8 cellular contexts compared by ENCODE assay signal in genomic region chr1:9909222-9910046, GRCh38. TPM values are rescaled to one million over a fixed set of nuclear protein-coding genes. Genes with fewer than 3 reads are reported as not detected.
DNase-seq lines count a peak whose midpoint lies in the region; ATAC-seq, FAIRE-seq and TF ChIP-seq lines count a peak whose summit lies in the region.

No MANE protein-coding gene starts in this region.

- peak overlapping the region; percentile 79 for H3K4me3 ChIP-seq in HEK293 (ENCODE audit: low read depth, low read length)
- peak overlapping the region; percentile 63 for H3K4me3 ChIP-seq in PC-9
- H3K4me3 ChIP-seq in astrocyte (ENCODE audit: insufficient read depth, low read depth, low read length), result peak overlapping the region; percentile 71
- peak overlapping the region; percentile 83 to 93 (median 86) for H3K4me3 ChIP-seq in keratinocyte (ENCODE audit: control insufficient read depth in 2 of 3, extremely low read depth in 1 of 3, insufficient read depth in 2 of 3, low read depth in 1 of 3, low read length in 3 of 3)

- no peaks in the 10 kb centered on the region for H3K9me3 Mint-ChIP-seq in astrocyte (ENCODE audit: unreplicated experiment)

- H2AFZ ChIP-seq in PC-9 (peak overlapping the region; percentile 85), astrocyte (ENCODE audit: low read depth, low read length) (peak overlapping the region; percentile 24), keratinocyte (ENCODE audit: control insufficient read depth, low read length) (no peak overlapping the region)

- intact Hi-C loops in PC-9 (cut with micrococcal nuclease; ENCODE audit: unreplicated experiment), result loop anchor here (1.0 to 10.0 kb wide), 3 partner anchors 16 to 145 kb away; no protein-coding TSS in a partner anchor

- H3K27me3 Mint-ChIP-seq in astrocyte (ENCODE audit: low read depth, unreplicated experiment), result no peaks in the 10 kb centered on the region

- DNase-seq in COLO668 (lab: John Stamatoyannopoulos, UW; ENCODE audit: unreplicated experiment) (peak; percentile 64), PC-9 (peak in 1 of 2 experiments; percentile 30), astrocyte (ENCODE audit: low read depth) (no peak), keratinocyte (ENCODE audit: low read depth, low spot score) (no peak), GOT3 (lab: John Stamatoyannopoulos, UW) (no peak)
- peak; percentile 32 to 37 for DNase-seq in stimulated activated CD4-positive, alpha-beta T cell treated with anti-CD3 and anti-CD28 coated beads, Interleukin-2, amount 100 ng/mL, for 48 hours

- POLR2A ChIA-PET in HEK293 (lab: Yijun Ruan, JAX), result interaction anchor here (0.6 to 1.4 kb wide), 3 partner anchors 19 to 1032 kb away, joined by 3 to 8 read pairs (median 7); partner anchors contain the start of genes LZIC and NMNAT1
- POLR2A ChIA-PET in PC-9 (lab: Charles Lee; ENCODE audit: unreplicated experiment), result interaction anchor here (0.5 kb wide), 1 partner anchor 10 kb away, joined by 3 read pairs; no protein-coding TSS in a partner anchor

- no peaks in the 10 kb centered on the region for H3K9me2 ChIP-seq in PC-9 (ENCODE audit: insufficient read depth)

- H3K36me3 ChIP-seq in HEK293 (ENCODE audit: control insufficient read depth in 2 of 2, insufficient read depth in 1 of 2, low read length in 2 of 2), result no peaks in the 10 kb centered on the region
- no peaks in the 10 kb centered on the region for H3K36me3 ChIP-seq in PC-9 (ENCODE audit: low read depth)
- no peaks in the 10 kb centered on the region for H3K36me3 ChIP-seq in astrocyte (ENCODE audit: insufficient read depth, low read length)
- no peaks in the 10 kb centered on the region for H3K36me3 ChIP-seq in keratinocyte (ENCODE audit: control insufficient read depth in 2 of 2, extremely low read depth in 1 of 2, insufficient read depth in 2 of 2, low read length in 2 of 2)

- dilution Hi-C loops in keratinocyte (cut with MboI; ENCODE audit: extremely low pct_ligation_motif_present, low sequenced_read_pairs), result no loop called here

- peak overlapping the region; percentile 82 for H3K9ac ChIP-seq in astrocyte (ENCODE audit: low read length)
- peak overlapping the region; percentile 78 for H3K9ac ChIP-seq in keratinocyte (ENCODE audit: control insufficient read depth, extremely low read depth, insufficient read depth, low read length)

- no peaks in the 10 kb centered on the region for H3K9me1 ChIP-seq in keratinocyte (ENCODE audit: control insufficient read depth, extremely low read depth, insufficient read depth, low read length)

- peak overlapping the region; percentile 93 for H3K4me3 Mint-ChIP-seq in astrocyte (ENCODE audit: unreplicated experiment)

- peaks cover 7% of the 10 kb centered on the region; the same call in 1 of the 2 replicates for H3K4me1 ChIP-seq in HEK293 (ENCODE audit: control insufficient read depth, insufficient read depth, low read length)
- peaks cover 12% of the 10 kb centered on the region for H3K4me1 ChIP-seq in PC-9 (replicated peaks; ENCODE audit: insufficient read depth)
- peaks cover 15% of the 10 kb centered on the region for H3K4me1 ChIP-seq in astrocyte (ENCODE audit: insufficient read depth, low read length)
- H3K4me1 ChIP-seq in keratinocyte (ENCODE audit: control insufficient read depth, extremely low read depth, insufficient read depth, low read length), result peaks cover 45% of the 10 kb centered on the region

- BruUV-seq in PC-9 (replicated peaks; lab: Mats Ljungman, UMichigan), result TSS peak; percentile 60

- no peaks in the 10 kb centered on the region for H3F3A ChIP-seq in PC-9 (ENCODE audit: insufficient read depth, low read depth)

- ATAC-seq in GM19452 (IDR thresholded peaks at IDR 0.05; ENCODE audit: unreplicated experiment), result no peak

- FAIRE-seq in astrocyte (lab: Jason Lieb, UNC), result no peak
- no peak for FAIRE-seq in keratinocyte (lab: Jason Lieb, UNC)

- H3K9me3 ChIP-seq in HEK293 (ENCODE audit: control insufficient read depth, insufficient read depth, low read depth, low read length) (no peaks in the 10 kb centered on the region), PC-9 (ENCODE audit: insufficient read depth, low read depth) (no peaks in the 10 kb centered on the region), astrocyte (ENCODE audit: insufficient read depth, low read depth, low read length) (no peaks in the 10 kb centered on the region), keratinocyte (ENCODE audit: control insufficient read depth, low read depth, low read length) (no peaks in the 10 kb centered on the region)

- H3K4me2 ChIP-seq in PC-9 (peak overlapping the region; percentile 78), astrocyte (ENCODE audit: low read length) (peak overlapping the region; percentile 91), keratinocyte (ENCODE audit: control insufficient read depth, extremely low read depth, insufficient read depth, low read depth, low read length) (peak overlapping the region; percentile 98)

- peaks cover 18% of the 10 kb centered on the region for H3K79me2 ChIP-seq in PC-9 (ENCODE audit: low read depth)
- peaks cover 9% of the 10 kb centered on the region for H3K79me2 ChIP-seq in astrocyte (ENCODE audit: insufficient read depth, low read length)
- peaks cover 35% of the 10 kb centered on the region for H3K79me2 ChIP-seq in keratinocyte (ENCODE audit: control insufficient read depth, insufficient read depth, low read length)

- H3K27ac Mint-ChIP-seq in astrocyte (ENCODE audit: unreplicated experiment), result peak overlapping the region; percentile 85

- H4K20me1 ChIP-seq in PC-9 (ENCODE audit: insufficient read depth) (no peaks in the 10 kb centered on the region), astrocyte (ENCODE audit: insufficient read depth, low read length) (peaks cover 18% of the 10 kb centered on the region), keratinocyte (ENCODE audit: control insufficient read depth, extremely low read depth, insufficient read depth, low read length) (no peaks in the 10 kb centered on the region)

- H3K27me3 ChIP-seq in PC-9 (ENCODE audit: insufficient read depth, low read depth), result no peaks in the 10 kb centered on the region
- no peaks in the 10 kb centered on the region for H3K27me3 ChIP-seq in astrocyte (ENCODE audit: insufficient read depth, low read length)
- no peaks in the 10 kb centered on the region for H3K27me3 ChIP-seq in keratinocyte (ENCODE audit: control insufficient read depth, extremely low read depth, insufficient read depth, low read length)

- CTCF ChIA-PET in HEK293 (lab: Yijun Ruan, JAX) (interaction anchor here (0.9 kb wide), 1 partner anchor 103 kb away, joined by 4 read pairs; no protein-coding TSS in a partner anchor), PC-9 (lab: Charles Lee) (interaction anchor here (0.6 kb wide), 1 partner anchor 284 kb away, joined by 3 read pairs; no protein-coding TSS in a partner anchor)

- H3K36me3 Mint-ChIP-seq in astrocyte (ENCODE audit: low read depth, unreplicated experiment), result peaks cover 5% of the 10 kb centered on the region

- H3K4me1 Mint-ChIP-seq in astrocyte (ENCODE audit: low read depth, unreplicated experiment), result peaks cover 27% of the 10 kb centered on the region

- H3K27ac ChIP-seq in HEK293 (ENCODE audit: extremely low read depth, low read depth, low read length) (peak overlapping the region; percentile 58), PC-9 (no peak overlapping the region), astrocyte (ENCODE audit: low read depth, low read length) (peak overlapping the region; percentile 25), keratinocyte (ENCODE audit: control insufficient read depth, insufficient read depth, low read length) (peak overlapping the region; percentile 65)

- TF ChIP-seq CTCF in HEK293 (tag by site-specific recombination; IDR thresholded peaks at IDR 0.05), result no peak; the same call in 1 of the 2 replicates
- no peak for TF ChIP-seq CTCF in PC-9 (conservative IDR thresholded peaks at IDR 0.05)
- TF ChIP-seq CTCF in astrocyte (IDR thresholded peaks at IDR 0.05; ENCODE audit: insufficient read depth, low read depth, low read length), result no peak
- no peak for TF ChIP-seq CTCF in keratinocyte (optimal IDR thresholded peaks at IDR 0.05 in 1 of 3, IDR thresholded peaks at IDR 0.05 in 1 of 3, conservative IDR thresholded peaks at IDR 0.05 in 1 of 3; ENCODE audit: extremely low read depth in 1 of 3, insufficient read depth in 2 of 3, low read length in 3 of 3)

TF ChIP-seq in HEK293, 187 proteins besides CTCF, POLR2A, EP300 and RAD21 (continues in another document):
- TF ChIP-seq ZNF391 (tag by site-specific recombination; IDR thresholded peaks at IDR 0.05; ENCODE audit: borderline replicate concordance, low read depth) (0 out of 2 replicates have a peak, but pooled peaks have one; percentile 31), ZNF335 (tag by site-specific recombination; conservative IDR thresholded peaks at IDR 0.05) (peak; percentile 85)

RNA-seq across cellular contexts. Expression of gene CTNNBIP1, which starts 0.6 kb away (rescaled TPM):
- total RNA-seq in PC-9 (2021), result 58.9 and 70.5 TPM in 2 replicates
- total RNA-seq in astrocyte, result 49.9 and 53.7 TPM in 2 replicates
- 92.3 to 149 TPM (median 93.3 TPM) in 3 replicates for polyA plus RNA-seq in keratinocyte
- polyA plus RNA-seq in keratinocyte (2011; ENCODE audit: low read depth), result 96.7 TPM
- 70.9 and 118 TPM in 2 replicates for polyA plus RNA-seq in keratinocyte (2011; cell fraction: cytosol; rRNA removed)
- polyA plus RNA-seq in keratinocyte (2011; cell fraction: nucleus; rRNA removed), result 34.7 and 38.3 TPM in 2 replicates
- polyA plus RNA-seq in keratinocyte (2012; ENCODE audit: low replicate concordance), result 108 and 142 TPM in 2 replicates
- 84.4 to 135 TPM (median 92.0 TPM) in 3 replicates for polyA minus RNA-seq in keratinocyte
- 118 TPM for polyA minus RNA-seq in keratinocyte (2011; cell fraction: cytosol; rRNA and poly(A)+ RNA removed)
- 11.9 and 21.5 TPM in 2 replicates for polyA minus RNA-seq in keratinocyte (2011; cell fraction: nucleus; rRNA and poly(A)+ RNA removed)

RNA-seq across cellular contexts. Expression of gene LZIC, which starts 33.8 kb away (rescaled TPM):
- 27.4 and 33.5 TPM in 2 replicates for total RNA-seq in PC-9 (2021)
- 36.5 and 38.0 TPM in 2 replicates for total RNA-seq in astrocyte
- polyA plus RNA-seq in keratinocyte, result 15.2 to 22.5 TPM (median 21.9 TPM) in 3 replicates
- polyA plus RNA-seq in keratinocyte (2011; ENCODE audit: low read depth), result 122 TPM
- 17.4 and 29.2 TPM in 2 replicates for polyA plus RNA-seq in keratinocyte (2011; cell fraction: cytosol; rRNA removed)
- 8.3 and 12.0 TPM in 2 replicates for polyA plus RNA-seq in keratinocyte (2011; cell fraction: nucleus; rRNA removed)
- polyA plus RNA-seq in keratinocyte (2012; ENCODE audit: low replicate concordance), result 25.1 and 38.4 TPM in 2 replicates
- polyA minus RNA-seq in keratinocyte, result 5.8 to 19.2 TPM (median 8.9 TPM) in 3 replicates
- 8.1 TPM for polyA minus RNA-seq in keratinocyte (2011; cell fraction: cytosol; rRNA and poly(A)+ RNA removed)
- polyA minus RNA-seq in keratinocyte (2011; cell fraction: nucleus; rRNA and poly(A)+ RNA removed), result 5.9 and 10.9 TPM in 2 replicates

RNA-seq across cellular contexts. Expression of gene NMNAT1, which starts 33.8 kb away (rescaled TPM):
- 10.1 and 13.4 TPM in 2 replicates for total RNA-seq in PC-9 (2021)
- 11.0 and 11.5 TPM in 2 replicates for total RNA-seq in astrocyte
- polyA plus RNA-seq in keratinocyte, result 11.7 to 16.3 TPM (median 16.2 TPM) in 3 replicates
- polyA plus RNA-seq in keratinocyte (2011; ENCODE audit: low read depth), result 7.0 TPM
- polyA plus RNA-seq in keratinocyte (2011; cell fraction: cytosol; rRNA removed), result 11.5 and 18.5 TPM in 2 replicates
- polyA plus RNA-seq in keratinocyte (2011; cell fraction: nucleus; rRNA removed), result 13.6 and 14.4 TPM in 2 replicates
- polyA plus RNA-seq in keratinocyte (2012; ENCODE audit: low replicate concordance), result 10.8 and 11.9 TPM in 2 replicates
- 5.8 to 9.3 TPM (median 7.4 TPM) in 3 replicates for polyA minus RNA-seq in keratinocyte
- 10.0 TPM for polyA minus RNA-seq in keratinocyte (2011; cell fraction: cytosol; rRNA and poly(A)+ RNA removed)
- polyA minus RNA-seq in keratinocyte (2011; cell fraction: nucleus; rRNA and poly(A)+ RNA removed), result 8.1 and 17.9 TPM in 2 replicates

Comparison
In these comparisons a context has a peak if more than half of its experiments do, and no peak if none do; other contexts are left out.
1. DNase-seq: peak in COLO668 (single experiment) and stimulated activated CD4-positive, alpha-beta T cell treated with anti-CD3 and anti-CD28 coated beads, Interleukin-2, amount 100 ng/mL, for 48 hours (2 of 2); none in astrocyte (single experiment), keratinocyte (single experiment) and GOT3 (single experiment).
2. Peak in every context shown above with its lines, with median percentiles within 50 percentile points of each other: H3K4me3 ChIP-seq and H3K4me2 ChIP-seq.